Comparison of ENCODE assay signal across 8 cellular contexts in genomic region chr19:4304509-4305252, GRCh38. TPM values are rescaled to one million over a fixed set of nuclear protein-coding genes. Genes with fewer than 3 reads are reported as not detected.
DNase-seq lines count a peak whose midpoint lies in the region; ATAC-seq and TF ChIP-seq lines count a peak whose summit lies in the region.

FSD1 (plus strand) TSS chr19:4304598; CDS start chr19:4304747, 149 bp downstream.

- peaks cover 6% of the 10 kb centered on the region for H3K79me2 ChIP-seq in neural progenitor cell (ENCODE audit: low read depth)

- H2AFZ ChIP-seq in neural progenitor cell (replicated peaks): peak within 1 kb of the TSS; percentile 65

- H3K9me3 ChIP-seq in endodermal cell (ENCODE audit: control insufficient read depth, low read length) (no peaks in the 10 kb centered on the region), neural progenitor cell (ENCODE audit: low read depth) (no peaks in the 10 kb centered on the region), vagina (no peaks in the 10 kb centered on the region)

- H3K36me3 Mint-ChIP-seq in endodermal cell (ENCODE audit: low read depth) (peaks cover 14% of the 10 kb centered on the region), neural progenitor cell (peaks cover 6% of the 10 kb centered on the region)

- no peaks in the 10 kb centered on the region for H3K27me3 ChIP-seq in endodermal cell (ENCODE audit: control insufficient read depth, insufficient read depth, low read length, poor library complexity, severe bottlenecking)
- H3K27me3 ChIP-seq in neural progenitor cell: no peaks in the 10 kb centered on the region
- no peaks in the 10 kb centered on the region for H3K27me3 ChIP-seq in vagina

- DNase-seq in NCI-H2107 treated with DMSO at 0.1 percent for 48 hours (lab: John Stamatoyannopoulos, UW; ENCODE audit: unreplicated experiment) (peak; percentile 18), NCI-H2107 (lab: John Stamatoyannopoulos, UW) (no peak), NCI-H2227 (lab: John Stamatoyannopoulos, UW; ENCODE audit: unreplicated experiment) (peak; percentile 85), endodermal cell (peak; percentile 92), neural progenitor cell (ENCODE audit: low spot score) (peak; percentile 92), vagina (ENCODE audit: extremely low spot score in 2 of 2) (no peak)
- peak; percentile 48 to 60 for DNase-seq in activated CD4-positive, alpha-beta T cell treated with anti-CD3 and anti-CD28 coated beads, Interleukin-2, amount 50 U/mL, for 24 hours (ENCODE audit: low read depth in 1 of 2, low spot score in 1 of 2)

- ATAC-seq in GM21381 (IDR thresholded peaks at IDR 0.05; ENCODE audit: unreplicated experiment): no peak

- H3K9me3 Mint-ChIP-seq in endodermal cell: no peaks in the 10 kb centered on the region
- no peaks in the 10 kb centered on the region for H3K9me3 Mint-ChIP-seq in neural progenitor cell

- TF ChIP-seq CTCF in endodermal cell (conservative IDR thresholded peaks at IDR 0.05) (no peak), neural progenitor cell (IDR thresholded peaks at IDR 0.05) (no peak), vagina (IDR thresholded peaks at IDR 0.05) (no peak)

- H3F3A ChIP-seq in neural progenitor cell (ENCODE audit: low read depth): peaks cover 13% of the 10 kb centered on the region

- no peak for TF ChIP-seq POLR2A in vagina (IDR thresholded peaks at IDR 0.05)

- H3K27me3 Mint-ChIP-seq in endodermal cell (ENCODE audit: insufficient read depth) (no peaks in the 10 kb centered on the region), neural progenitor cell (ENCODE audit: insufficient read depth, low read depth) (peaks cover 2% of the 10 kb centered on the region)

- H3K36me3 ChIP-seq in endodermal cell (ENCODE audit: control insufficient read depth, insufficient read depth, low read length) (no peaks in the 10 kb centered on the region), neural progenitor cell (no peaks in the 10 kb centered on the region), vagina (no peaks in the 10 kb centered on the region)

- no peak within 1 kb of the TSS for H3K27ac ChIP-seq in endodermal cell (ENCODE audit: low read depth, low read length)
- H3K27ac ChIP-seq in neural progenitor cell: no peak within 1 kb of the TSS
- H3K27ac ChIP-seq in vagina: no peak within 1 kb of the TSS

- H3K4me3 ChIP-seq in endodermal cell (ENCODE audit: low read length): no peak within 1 kb of the TSS
- peak within 1 kb of the TSS; percentile 67 for H3K4me3 ChIP-seq in neural progenitor cell
- peak within 1 kb of the TSS; percentile 26 to 45 for H3K4me3 ChIP-seq in vagina

- peaks cover 6% of the 10 kb centered on the region for H3K4me1 Mint-ChIP-seq in endodermal cell
- peaks cover 14% of the 10 kb centered on the region for H3K4me1 Mint-ChIP-seq in neural progenitor cell

- no peak within 1 kb of the TSS for H3K9ac ChIP-seq in endodermal cell (ENCODE audit: extremely low read depth, low read length, poor library complexity, severe bottlenecking)
- no peak within 1 kb of the TSS for H3K9ac ChIP-seq in neural progenitor cell

- H4K20me1 ChIP-seq in neural progenitor cell (ENCODE audit: low read depth): no peaks in the 10 kb centered on the region

- intact Hi-C loops in vagina (cut with DNase I): no loop called here

- H3K4me1 ChIP-seq in endodermal cell (ENCODE audit: control insufficient read depth, insufficient read depth, low read length) (no peaks in the 10 kb centered on the region), neural progenitor cell (peaks cover 10% of the 10 kb centered on the region), vagina (no peaks in the 10 kb centered on the region)

- H3K27ac Mint-ChIP-seq in endodermal cell: no peak within 1 kb of the TSS
- H3K27ac Mint-ChIP-seq in neural progenitor cell: no peak within 1 kb of the TSS

- 4 to 5% methylated on average over 10 to 56 of the region's 63 CpGs for WGBS in endodermal cell (ENCODE audit: insufficient coverage in 1 of 2, insufficient read length in 1 of 2), 2 experiments

- peak within 1 kb of the TSS; percentile 70 for H3K4me2 ChIP-seq in neural progenitor cell

- peak within 1 kb of the TSS; percentile 51 for H3K4me3 Mint-ChIP-seq in endodermal cell
- H3K4me3 Mint-ChIP-seq in neural progenitor cell: peak within 1 kb of the TSS; percentile 85

RNA-seq across cellular contexts. Expression of gene FSD1, which starts in this region (rescaled TPM):
- 10 to 100 TPM; 33.3 to 37.9 TPM for total RNA-seq in endodermal cell
- 66.1 TPM for polyA plus RNA-seq in endodermal cell (2013, experiment 1 of 2)
- 53.5 TPM for polyA plus RNA-seq in endodermal cell (2013, experiment 2 of 2)
- 48.3 and 104 TPM in 2 replicates for total RNA-seq in neural progenitor cell (ENCODE audit: low replicate concordance)
- 1.7 TPM for total RNA-seq in vagina

Comparison
In these comparisons a context has a peak if more than half of its experiments do, and no peak if none do; other contexts are left out.
1. RNA of gene FSD1 (total RNA-seq): 48.3 to 104 TPM in neural progenitor cell and 33.3 to 37.9 TPM in endodermal cell; 1.7 TPM in vagina (single experiment); every median in the first group is over 10 times any median in the second.
2. DNase-seq: peak in NCI-H2107 treated with DMSO at 0.1 percent for 48 hours (single experiment), NCI-H2227 (single experiment), activated CD4-positive, alpha-beta T cell treated with anti-CD3 and anti-CD28 coated beads, Interleukin-2, amount 50 U/mL, for 24 hours (2 of 2), endodermal cell (single experiment) and neural progenitor cell (single experiment); none in NCI-H2107 (single experiment) and vagina (0 of 2).